In genomic region chr15:70250208-70251201, GRCh38 we compare ENCODE assay signal across 19 cellular contexts.
DNase-seq lines count a peak whose midpoint lies in the region; ATAC-seq and TF ChIP-seq lines count a peak whose summit lies in the region.
"Had no signal": no experiment of that assay in that cellular context is flagged by ENCODE, and none has a peak within 500 bp of the region (broad histone marks: within the 10 kb centered on the region; RNA-seq: fewer than 3 reads in every experiment).

No MANE protein-coding gene starts in this region.

- H3K36me3 ChIP-seq in neural progenitor cell = no peaks in the 10 kb centered on the region
- H3K36me3 ChIP-seq: esophagus muscularis mucosa, gastroesophageal sphincter, right atrium auricular region had no signal

- no peak for TF ChIP-seq CTCF in neural progenitor cell (IDR thresholded peaks at IDR 0.05)
- no peak for TF ChIP-seq CTCF in foreskin keratinocyte (conservative IDR thresholded peaks at IDR 0.05)

- no peaks in the 10 kb centered on the region for H3K27me3 ChIP-seq in neural progenitor cell
- peaks cover 20% of the 10 kb centered on the region for H3K27me3 ChIP-seq in foreskin keratinocyte
- H3K27me3 ChIP-seq: esophagus muscularis mucosa, gastroesophageal sphincter, right atrium auricular region had no signal

- DNase-seq in stimulated activated naive CD8-positive, alpha-beta T cell treated with anti-CD3 and anti-CD28 coated beads, Interleukin-15, Interleukin-2, amounts not matched to agents 100 U/mL and 50 U/mL, for 24 hours = peak; percentile 2
- no peak for DNase-seq in stimulated activated naive CD8-positive, alpha-beta T cell treated with anti-CD3 and anti-CD28 coated beads, Interleukin-15, amount 100 ng/mL, for 72 hours
- DNase-seq in neural progenitor cell (ENCODE audit: low spot score) = no peak
- DNase-seq in GM03348 (ENCODE audit: low spot score) = no peak
- DNase-seq in foreskin keratinocyte = no peak
- DNase-seq: activated CD4-positive, alpha-beta T cell treated with anti-CD3 and anti-CD28 coated beads, Interleukin-2, amount 10 ng/mL, durations not matched to agents 24 days and 14 days; activated CD8-positive, alpha-beta memory T cell treated with anti-CD3 and anti-CD28 coated beads, Interleukin-2, amount 10 ng/mL, durations not matched to agents 7 days and 5 days; CD8-positive, alpha-beta T cell; effector memory CD8-positive, alpha-beta T cell; islet precursor cell; PC-3 had no signal

- H3K4me2 ChIP-seq in neural progenitor cell = no peak overlapping the region

- H3F3A ChIP-seq in neural progenitor cell (ENCODE audit: low read depth) = peaks cover 6% of the 10 kb centered on the region

- H3K4me1 ChIP-seq in neural progenitor cell = peaks cover 18% of the 10 kb centered on the region
- no peaks in the 10 kb centered on the region for H3K4me1 ChIP-seq in foreskin keratinocyte
- H3K4me1 ChIP-seq: esophagus muscularis mucosa, gastroesophageal sphincter, right atrium auricular region had no signal

- H3K27ac ChIP-seq in neural progenitor cell = no peak overlapping the region
- no peak overlapping the region for H3K27ac ChIP-seq in foreskin keratinocyte
- H3K27ac ChIP-seq: esophagus muscularis mucosa, gastroesophageal sphincter, right atrium auricular region had no signal

- H3K4me3 Mint-ChIP-seq in stimulated activated naive CD8-positive, alpha-beta T cell treated with anti-CD3 and anti-CD28 coated beads, Interleukin-15, amount 100 ng/mL, for 72 hours = no peak overlapping the region
- H3K4me3 Mint-ChIP-seq in neural progenitor cell = no peak overlapping the region
- H3K4me3 Mint-ChIP-seq: activated CD4-positive, alpha-beta T cell treated with anti-CD3 and anti-CD28 coated beads, Interleukin-2, amount 10 ng/mL, durations not matched to agents 24 days and 14 days; activated CD8-positive, alpha-beta memory T cell treated with anti-CD3 and anti-CD28 coated beads, Interleukin-2, amount 10 ng/mL, durations not matched to agents 7 days and 5 days; activated naive CD8-positive, alpha-beta T cell treated with anti-CD3 and anti-CD28 coated beads, Interleukin-2, amount 10 ng/mL, durations not matched to agents 7 days and 5 days; CD8-positive, alpha-beta T cell; effector memory CD8-positive, alpha-beta T cell; memory B cell; T-helper 1 cell treated with Interleukin-12 subunit alpha and Interleukin-12 subunit beta and Interleukin-4 antibody, amounts not matched to agents 30 μg/mL and 1 μg/mL, for 36 hours had no signal

- H3K9me3 Mint-ChIP-seq in stimulated activated naive CD8-positive, alpha-beta T cell treated with anti-CD3 and anti-CD28 coated beads, Interleukin-15, amount 100 ng/mL, for 72 hours = no peaks in the 10 kb centered on the region
- H3K9me3 Mint-ChIP-seq in neural progenitor cell = peaks cover 3% of the 10 kb centered on the region
- H3K9me3 Mint-ChIP-seq: activated CD4-positive, alpha-beta T cell treated with anti-CD3 and anti-CD28 coated beads, Interleukin-2, amount 10 ng/mL, durations not matched to agents 24 days and 14 days; activated naive CD8-positive, alpha-beta T cell treated with anti-CD3 and anti-CD28 coated beads, Interleukin-2, amount 10 ng/mL, durations not matched to agents 7 days and 5 days; CD8-positive, alpha-beta T cell; effector memory CD8-positive, alpha-beta T cell; memory B cell; T-helper 1 cell treated with Interleukin-12 subunit alpha and Interleukin-12 subunit beta and Interleukin-4 antibody, amounts not matched to agents 30 μg/mL and 1 μg/mL, for 36 hours had no signal

- H3K27ac Mint-ChIP-seq in stimulated activated naive CD8-positive, alpha-beta T cell treated with anti-CD3 and anti-CD28 coated beads, Interleukin-15, amount 100 ng/mL, for 72 hours = no peak overlapping the region
- peak overlapping the region; percentile 88 for H3K27ac Mint-ChIP-seq in neural progenitor cell
- H3K27ac Mint-ChIP-seq: activated CD4-positive, alpha-beta T cell treated with anti-CD3 and anti-CD28 coated beads, Interleukin-2, amount 10 ng/mL, durations not matched to agents 24 days and 14 days; activated CD8-positive, alpha-beta memory T cell treated with anti-CD3 and anti-CD28 coated beads, Interleukin-2, amount 10 ng/mL, durations not matched to agents 7 days and 5 days; activated naive CD8-positive, alpha-beta T cell treated with anti-CD3 and anti-CD28 coated beads, Interleukin-2, amount 10 ng/mL, durations not matched to agents 7 days and 5 days; CD8-positive, alpha-beta T cell; memory B cell; T-helper 1 cell treated with Interleukin-12 subunit alpha and Interleukin-12 subunit beta and Interleukin-4 antibody, amounts not matched to agents 30 μg/mL and 1 μg/mL, for 36 hours had no signal

- no peaks in the 10 kb centered on the region for H3K79me2 ChIP-seq in neural progenitor cell (ENCODE audit: low read depth)

- H3K27me3 Mint-ChIP-seq in stimulated activated naive CD8-positive, alpha-beta T cell treated with anti-CD3 and anti-CD28 coated beads, Interleukin-15, amount 100 ng/mL, for 72 hours = peaks cover 24% of the 10 kb centered on the region
- peaks cover 11% of the 10 kb centered on the region for H3K27me3 Mint-ChIP-seq in neural progenitor cell (ENCODE audit: insufficient read depth, low read depth)
- H3K27me3 Mint-ChIP-seq: effector memory CD8-positive, alpha-beta T cell; memory B cell had no signal

- no peak overlapping the region for H3K9ac ChIP-seq in neural progenitor cell

- no peaks in the 10 kb centered on the region for H3K9me3 ChIP-seq in neural progenitor cell (ENCODE audit: low read depth)
- H3K9me3 ChIP-seq: esophagus muscularis mucosa, gastroesophageal sphincter, right atrium auricular region had no signal

- peaks cover 67% of the 10 kb centered on the region for H3K4me1 Mint-ChIP-seq in stimulated activated naive CD8-positive, alpha-beta T cell treated with anti-CD3 and anti-CD28 coated beads, Interleukin-15, amount 100 ng/mL, for 72 hours
- H3K4me1 Mint-ChIP-seq in neural progenitor cell = peaks cover 84% of the 10 kb centered on the region

- no peak overlapping the region for H2AFZ ChIP-seq in neural progenitor cell (replicated peaks)

- ATAC-seq in stimulated activated naive CD8-positive, alpha-beta T cell treated with anti-CD3 and anti-CD28 coated beads, Interleukin-15, Interleukin-2, amounts not matched to agents 100 U/mL and 50 U/mL, for 24 hours = no peak
- ATAC-seq in stimulated activated naive CD8-positive, alpha-beta T cell treated with anti-CD3 and anti-CD28 coated beads, Interleukin-15, amount 100 ng/mL, for 72 hours = no peak
- ATAC-seq in SK-N-SH treated with all-trans-retinoic acid at 6 μM for 48 hours (no peak; the same call in 2 of the 3 replicates), foreskin keratinocyte (no peak), HG02981 (IDR thresholded peaks at IDR 0.05; ENCODE audit: unreplicated experiment) (no peak)
- ATAC-seq: activated CD8-positive, alpha-beta memory T cell treated with anti-CD3 and anti-CD28 coated beads, Interleukin-2, amount 10 ng/mL, durations not matched to agents 7 days and 5 days; CD8-positive, alpha-beta T cell; effector memory CD8-positive, alpha-beta T cell; gastroesophageal sphincter; PC-3 had no signal

- H3K4me3 ChIP-seq in neural progenitor cell = no peak overlapping the region
- H3K4me3 ChIP-seq: esophagus muscularis mucosa, gastroesophageal sphincter, right atrium auricular region had no signal

- no peaks in the 10 kb centered on the region for H4K20me1 ChIP-seq in neural progenitor cell (ENCODE audit: low read depth)

- H3K36me3 Mint-ChIP-seq in neural progenitor cell = no peaks in the 10 kb centered on the region
- H3K36me3 Mint-ChIP-seq: activated CD8-positive, alpha-beta memory T cell treated with anti-CD3 and anti-CD28 coated beads, Interleukin-2, amount 10 ng/mL, durations not matched to agents 7 days and 5 days; CD8-positive, alpha-beta T cell; memory B cell had no signal

TF ChIP-seq in SK-N-SH treated with all-trans-retinoic acid at 6 μM for 48 hours, 23 proteins besides CTCF, POLR2A, EP300 and RAD21:
- no peak for TF ChIP-seq ZFP3 (CRISPR knock-in tag; IDR thresholded peaks at IDR 0.05)
- no peak for TF ChIP-seq TOX (CRISPR knock-in tag; IDR thresholded peaks at IDR 0.05; ENCODE audit: borderline replicate concordance)
- TF ChIP-seq TCF4 (CRISPR knock-in tag; IDR thresholded peaks at IDR 0.05; ENCODE audit: borderline replicate concordance) = peak; percentile 65; the same call in 1 of the 2 replicates
- peak; percentile 64; the same call in 1 of the 2 replicates for TF ChIP-seq TSHZ2 (CRISPR knock-in tag; IDR thresholded peaks at IDR 0.05)
- peak; percentile 20; the same call in 1 of the 2 replicates for TF ChIP-seq ZNF70 (CRISPR knock-in tag; IDR thresholded peaks at IDR 0.05)
- no peak for TF ChIP-seq ZNF8 (CRISPR knock-in tag; IDR thresholded peaks at IDR 0.05)
- no peak for TF ChIP-seq ZNF565 (CRISPR knock-in tag; conservative IDR thresholded peaks at IDR 0.05; ENCODE audit: low read depth)
- no peak for TF ChIP-seq ESRRG (CRISPR knock-in tag; IDR thresholded peaks at IDR 0.05)
